ENCODE assay signal across 11 cellular contexts in genomic region chr14:35855886-35856481, GRCh38. TPM values are rescaled to one million over a fixed set of nuclear protein-coding genes. Genes with fewer than 3 reads are reported as not detected.
DNase-seq lines count a peak whose midpoint lies in the region; ATAC-seq and TF ChIP-seq lines count a peak whose summit lies in the region.
"Had no signal": no experiment of that assay in that cellular context is flagged by ENCODE, and none has a peak within 500 bp of the region (broad histone marks: within the 10 kb centered on the region; RNA-seq: fewer than 3 reads in every experiment).

No MANE protein-coding gene starts in this region.

- no peak overlapping the region for H3K23ac ChIP-seq in neuronal stem cell (ENCODE audit: low read depth, low read length, poor library complexity)

- no peak overlapping the region for H3K4me2 ChIP-seq in neuronal stem cell (ENCODE audit: insufficient read depth, low read length, poor library complexity, severe bottlenecking)

- H2BK15ac ChIP-seq in neuronal stem cell (ENCODE audit: low read length) = no peak overlapping the region

- no peak overlapping the region for H4K8ac ChIP-seq in neuronal stem cell (ENCODE audit: low read depth, low read length)

- TF ChIP-seq CTCF in esophagus squamous epithelium (IDR thresholded peaks at IDR 0.05) = no peak

- intact Hi-C loops in esophagus squamous epithelium (cut with DNase I) = no loop called here

- no peak for TF ChIP-seq POLR2A in esophagus squamous epithelium (IDR thresholded peaks at IDR 0.05)

- peaks cover 4 to 8% of the 10 kb centered on the region in 2 donors for H3K4me1 ChIP-seq in neuronal stem cell (ENCODE audit: control insufficient read depth in 2 of 2, insufficient read depth in 1 of 2, low read depth in 1 of 2, low read length in 2 of 2)
- H3K4me1 ChIP-seq in esophagus squamous epithelium = peaks cover 0 to 23% (median 0%) of the 10 kb centered on the region in 3 donors
- H3K4me1 ChIP-seq: right lobe of liver, uterus had no signal

- peak; percentile 88 for ATAC-seq in GM19324 (IDR thresholded peaks at IDR 0.05; ENCODE audit: low FRiP score, unreplicated experiment)
- ATAC-seq in HG03064 (IDR thresholded peaks at IDR 0.05; ENCODE audit: low read depth, unreplicated experiment) = peak; percentile 98
- ATAC-seq in esophagus mucosa = no peak

- no peak overlapping the region for H2BK5ac ChIP-seq in neuronal stem cell (ENCODE audit: low read length)

- H4K91ac ChIP-seq in neuronal stem cell (ENCODE audit: low read depth, low read length, poor library complexity) = no peak overlapping the region

- no peak overlapping the region for H3K27ac ChIP-seq in neuronal stem cell (replicated peaks; ENCODE audit: low read length)
- H3K27ac ChIP-seq in esophagus squamous epithelium = no peak overlapping the region
- H3K27ac ChIP-seq: right lobe of liver, uterus had no signal

- no peak overlapping the region for H2BK120ac ChIP-seq in neuronal stem cell (ENCODE audit: low read depth, low read length)

- no peak overlapping the region for H2AFZ ChIP-seq in neuronal stem cell (ENCODE audit: low read length)

- no CpG with 5 or more reads among the region's 6 CpGs for WGBS in neuronal stem cell (ENCODE audit: extremely low coverage in 2 of 2, insufficient read length in 2 of 2, insufficient replicate concordance in 1 of 2), 2 donors
- 42 to 50% methylated on average over 6 of the region's 6 CpGs for WGBS in esophagus squamous epithelium, 2 donors

- no peaks in the 10 kb centered on the region for H3K79me1 ChIP-seq in neuronal stem cell (ENCODE audit: low read depth, low read length)

- DNase-seq in COR-L47 (lab: John Stamatoyannopoulos, UW) (peak; percentile 14), NCI-H69 (lab: John Stamatoyannopoulos, UW) (peak; percentile 76), neuronal stem cell (ENCODE audit: low spot score) (no peak), esophagus squamous epithelium (lab: John Stamatoyannopoulos, UW) (no peak), midbrain (lab: John Stamatoyannopoulos, UW) (no peak)
- DNase-seq: CD4-positive, CD25-positive, alpha-beta regulatory T cell; right lobe of liver; uterus had no signal

- no peak overlapping the region for H3K4me3 ChIP-seq in neuronal stem cell (ENCODE audit: low read length in 2 of 2)
- H3K4me3 ChIP-seq in esophagus squamous epithelium = no peak overlapping the region
- H3K4me3 ChIP-seq: right lobe of liver, uterus had no signal

- H2BK12ac ChIP-seq in neuronal stem cell (ENCODE audit: low read length) = no peak overlapping the region

- H3K27me3 ChIP-seq in neuronal stem cell (ENCODE audit: control insufficient read depth in 3 of 3, insufficient read depth in 3 of 3, low read depth in 1 of 3, low read length in 3 of 3) (no peaks in the 10 kb centered on the region), esophagus squamous epithelium (no peaks in the 10 kb centered on the region)
- H3K27me3 ChIP-seq: right lobe of liver, uterus had no signal

- no peak overlapping the region for H3K18ac ChIP-seq in neuronal stem cell (ENCODE audit: low read length)

- H3K36me3 ChIP-seq in neuronal stem cell (replicated peaks in 1 of 2; ENCODE audit: control insufficient read depth in 2 of 2, insufficient read depth in 2 of 2, low read length in 2 of 2) = peaks cover 4 to 38% of the 10 kb centered on the region in 2 donors
- H3K36me3 ChIP-seq in esophagus squamous epithelium = peaks cover 0 to 40% (median 0%) of the 10 kb centered on the region in 3 donors
- H3K36me3 ChIP-seq: right lobe of liver, uterus had no signal

- H2AK5ac ChIP-seq in neuronal stem cell (ENCODE audit: low read depth, low read length) = no peak overlapping the region

- no peak overlapping the region for H3K14ac ChIP-seq in neuronal stem cell (ENCODE audit: low read length)

- H3K9me3 ChIP-seq in neuronal stem cell (replicated peaks in 1 of 2; ENCODE audit: control insufficient read depth in 2 of 2, insufficient read depth in 1 of 2, low read depth in 1 of 2, low read length in 2 of 2) (peaks cover 2 to 11% of the 10 kb centered on the region in 2 donors), esophagus squamous epithelium (peaks cover 0 to 5% (median 0%) of the 10 kb centered on the region in 3 donors)
- H3K9me3 ChIP-seq: right lobe of liver, uterus had no signal

- no peak overlapping the region for H3K4ac ChIP-seq in neuronal stem cell (ENCODE audit: low read length)

- no peak overlapping the region for H3K9ac ChIP-seq in neuronal stem cell (ENCODE audit: low read depth, low read length, poor library complexity)

RNA-seq across cellular contexts. Expression of gene BRMS1L, which starts 29.8 kb away (rescaled TPM):
- 6.9 TPM for total RNA-seq in esophagus mucosa
- polyA plus RNA-seq in neuronal stem cell (2013, experiment 1 of 2) = 13.7 TPM
- polyA plus RNA-seq in neuronal stem cell (2013, experiment 2 of 2) = 13.5 TPM
- 1 to 10 TPM; 2.4 to 9.0 (median 5.3) TPM for total RNA-seq in esophagus squamous epithelium

RNA-seq across cellular contexts. Expression of gene RALGAPA1, which starts 46.9 kb away (rescaled TPM):
- total RNA-seq in esophagus mucosa = 41.8 TPM
- polyA plus RNA-seq in neuronal stem cell (2013, experiment 1 of 2) = 8.0 TPM
- polyA plus RNA-seq in neuronal stem cell (2013, experiment 2 of 2) = 8.3 TPM
- total RNA-seq in esophagus squamous epithelium = 10 to 100 TPM; 22.5 to 78.6 (median 39.8) TPM

Comparison
In these comparisons a context has a peak if more than half of its experiments do, and no peak if none do; other contexts are left out.
1. DNase-seq: peak in COR-L47 (single experiment) and NCI-H69 (single experiment); none in neuronal stem cell (single experiment), esophagus squamous epithelium (single experiment) and midbrain (single experiment).